ENCODE assay signal across 10 cellular contexts in the genomic region with DNA sequence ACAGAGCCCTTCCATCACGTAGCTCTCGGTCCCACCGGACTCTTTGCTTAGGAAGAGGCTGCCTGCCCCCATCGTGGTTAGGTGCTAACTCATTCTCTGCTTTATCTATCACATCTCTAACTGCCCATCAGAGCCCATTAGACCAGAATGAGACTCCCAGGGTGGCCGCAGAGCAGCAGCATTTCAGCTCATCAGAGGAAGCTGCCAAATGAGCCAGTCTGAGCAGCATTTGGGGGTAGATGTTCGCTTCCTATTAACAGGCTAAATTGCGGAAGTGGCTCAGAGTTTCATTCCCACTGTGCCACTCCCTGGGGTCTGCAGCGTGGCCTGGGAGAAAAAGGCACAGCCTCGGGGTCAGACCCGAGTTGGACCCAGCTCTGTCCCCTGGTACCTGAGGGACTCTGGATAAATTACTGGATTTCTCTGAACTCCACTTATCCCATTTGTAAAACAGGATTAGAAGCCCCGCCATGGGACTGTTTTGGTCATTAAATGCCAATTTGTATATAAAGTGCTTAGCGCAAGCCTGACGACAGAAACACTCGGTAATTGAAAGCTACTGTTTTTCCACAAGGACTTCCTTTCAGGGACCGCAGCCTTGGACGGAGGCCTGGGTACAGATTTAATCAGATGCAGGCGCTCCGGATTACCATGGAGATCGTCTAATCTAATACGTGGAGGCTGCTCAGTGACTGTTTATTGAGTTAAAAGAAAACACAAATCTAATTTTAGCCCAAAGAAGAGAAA.
DNase-seq lines count a peak whose midpoint lies in the region; ATAC-seq, FAIRE-seq and TF ChIP-seq lines count a peak whose summit lies in the region.
"Had no signal": no experiment of that assay in that cellular context is flagged by ENCODE, and none has a peak within 500 bp of the region (broad histone marks: within the 10 kb centered on the region; RNA-seq: fewer than 3 reads in every experiment).

No MANE protein-coding gene starts in this region.

- TF ChIP-seq RAD21 in K562 (CRISPR knock-in tag; conservative IDR thresholded peaks at IDR 0.05 in 1 of 2, IDR thresholded peaks at IDR 0.05 in 1 of 2), result no peak

- H3K27me3 Mint-ChIP-seq in HFFc6 (ENCODE audit: insufficient read depth) (peaks cover 24% of the 10 kb centered on the region), memory B cell (peaks cover 5% of the 10 kb centered on the region)

- peak; percentile 64 for DNase-seq in AG09319 (ENCODE audit: extremely low read depth, low read depth)
- peak; percentile 79 for DNase-seq in HFFc6
- DNase-seq in K562 (ENCODE audit: extremely low read depth in 1 of 4, low spot score in 3 of 4), result peak in 1 of 4 experiments; percentile 11
- no peak for DNase-seq in memory B cell (ENCODE audit: low spot score in 2 of 2)
- no peak for DNase-seq in esophagus muscularis mucosa (ENCODE audit: extremely low spot score)
- DNase-seq in DMS114 treated with DMSO at 0.1 percent for 48 hours (lab: John Stamatoyannopoulos, UW; ENCODE audit: unreplicated experiment), result no peak
- no peak for DNase-seq in COLO829 (ENCODE audit: low spot score)
- no peak for DNase-seq in stimulated activated CD4-positive, alpha-beta T cell treated with anti-CD3 and anti-CD28 coated beads, Interleukin-2, amount 100 ng/mL, for 48 hours
- DNase-seq: colonic mucosa had no signal

- H3K9me3 Mint-ChIP-seq in HFFc6 (no peaks in the 10 kb centered on the region), memory B cell (no peaks in the 10 kb centered on the region)

- H3K4me3 ChIP-seq in K562, result no peak overlapping the region
- no peak overlapping the region for H3K4me3 ChIP-seq in esophagus muscularis mucosa
- H3K4me3 ChIP-seq: colonic mucosa had no signal

- in situ Hi-C loops in K562 (cut with MboI), result no loop called here

- CTCF ChIA-PET in K562 (lab: Yijun Ruan, JAX; ENCODE audit: low intra/inter-chr PET ratio), result no interaction called here

- POLR2A ChIA-PET in K562 (lab: Yijun Ruan, JAX), result interaction anchor here (0.8 to 0.9 kb wide), 2 partner anchors 29 to 42 kb away, joined by 3 to 4 read pairs; no protein-coding TSS in a partner anchor

- TF ChIP-seq EP300 in K562 (IDR thresholded peaks at IDR 0.05; ENCODE audit: low read length) (no peak), esophagus muscularis mucosa (IDR thresholded peaks at IDR 0.05) (no peak)

- H3K9me3 ChIP-seq in K562 (replicated peaks; ENCODE audit: control insufficient read depth, insufficient read depth, low read depth, low read length) (no peaks in the 10 kb centered on the region), esophagus muscularis mucosa (no peaks in the 10 kb centered on the region)
- H3K9me3 ChIP-seq: colonic mucosa had no signal

- H3K27me3 ChIP-seq in K562 (ENCODE audit: control insufficient read depth in 2 of 2, insufficient read depth in 2 of 2, low read length in 2 of 2), result no peaks in the 10 kb centered on the region
- H3K27me3 ChIP-seq in esophagus muscularis mucosa, result peaks cover 0 to 19% (median 0%) of the 10 kb centered on the region in 4 donors
- H3K27me3 ChIP-seq: colonic mucosa had no signal

- TF ChIP-seq CTCF in AG09319 (IDR thresholded peaks at IDR 0.05; ENCODE audit: low read depth, low read length) (no peak), HFFc6 (IDR thresholded peaks at IDR 0.05) (no peak), K562 (IDR thresholded peaks at IDR 0.05 in 2 of 3, conservative IDR thresholded peaks at IDR 0.05 in 1 of 3; ENCODE audit: insufficient read depth in 2 of 3, low read depth in 1 of 3, low read length in 3 of 3) (no peak), esophagus muscularis mucosa (IDR thresholded peaks at IDR 0.05) (no peak)

- 14% methylated on average over 20 of the region's 20 CpGs for WGBS in K562 (ENCODE audit: insufficient coverage, low coverage, missing lambda C conversion rate)
- WGBS in esophagus muscularis mucosa, result 14% methylated on average over 15 of the region's 20 CpGs

- no peaks in the 10 kb centered on the region for H3K9me1 ChIP-seq in K562 (ENCODE audit: control insufficient read depth, insufficient read depth, low read length)

- H3K36me3 ChIP-seq in K562 (ENCODE audit: control insufficient read depth, insufficient read depth, low read length) (no peaks in the 10 kb centered on the region), esophagus muscularis mucosa (peaks cover 0 to 10% (median 4%) of the 10 kb centered on the region in 4 donors)
- H3K36me3 ChIP-seq: colonic mucosa had no signal

- no TSS peak for BruUV-seq in K562 (replicated peaks; lab: Mats Ljungman, UMichigan)

- intact Hi-C loops in K562 (cut with micrococcal nuclease), result no loop called here
- intact Hi-C loops in esophagus muscularis mucosa (cut with DNase I), result no loop called here

- H3K4me1 ChIP-seq in K562 (replicated peaks in 1 of 2; ENCODE audit: control insufficient read depth in 2 of 2, insufficient read depth in 2 of 2, low read length in 2 of 2) (peaks cover 0 to 3% of the 10 kb centered on the region in 2 experiments; a peak in 2 of 5 replicates), esophagus muscularis mucosa (peaks cover 6 to 48% (median 37%) of the 10 kb centered on the region in 4 donors)
- H3K4me1 ChIP-seq: colonic mucosa had no signal

- H4K20me1 ChIP-seq in K562 (replicated peaks; ENCODE audit: control insufficient read depth, insufficient read depth, low read length), result no peaks in the 10 kb centered on the region

- H3K27ac ChIP-seq in K562 (ENCODE audit: extremely low read depth, low read depth, low read length) (no peak overlapping the region), esophagus muscularis mucosa (replicated peaks in 1 of 4) (no peak overlapping the region)
- H3K27ac ChIP-seq: colonic mucosa had no signal

- peak; percentile 43; the same call in 2 of the 3 replicates for ATAC-seq in K562
- peak; percentile 73 for ATAC-seq in memory B cell (ENCODE audit: low read depth)

- H3K27ac Mint-ChIP-seq in HFFc6 (peak overlapping the region; percentile 62), memory B cell (no peak overlapping the region)

- no peak overlapping the region for H2AFZ ChIP-seq in K562 (ENCODE audit: low read depth, low read length)

- H3K36me3 Mint-ChIP-seq in HFFc6 (ENCODE audit: low read depth) (no peaks in the 10 kb centered on the region), memory B cell (peaks cover 3% of the 10 kb centered on the region)

- no peak overlapping the region for H3K4me2 ChIP-seq in K562 (ENCODE audit: insufficient read depth, low read length)

- H3K4me3 Mint-ChIP-seq in HFFc6, result peak overlapping the region; percentile 75
- H3K4me3 Mint-ChIP-seq in memory B cell, result peak overlapping the region; percentile 36

- TF ChIP-seq POLR2A in K562 (conservative IDR thresholded peaks at IDR 0.05) (no peak), esophagus muscularis mucosa (IDR thresholded peaks at IDR 0.05; ENCODE audit: low read depth) (no peak)

- no peaks in the 10 kb centered on the region for H3K79me2 ChIP-seq in K562 (ENCODE audit: control insufficient read depth, insufficient read depth, low read length)

- FAIRE-seq in K562 (lab: Jason Lieb, UNC), result no peak
- FAIRE-seq: RCC 7860 had no signal

- H3K9ac ChIP-seq in K562 (ENCODE audit: insufficient read depth in 1 of 2, low read depth in 2 of 2, low read length in 2 of 2), result no peak overlapping the region

- H3K4me1 Mint-ChIP-seq in HFFc6 (ENCODE audit: low read depth), result peaks cover 19% of the 10 kb centered on the region
- H3K4me1 Mint-ChIP-seq in memory B cell, result peaks cover 13% of the 10 kb centered on the region

TF ChIP-seq in K562, 482 proteins besides CTCF, POLR2A, EP300 and RAD21 (continues in another document):
- peak; percentile 25; the same call in 1 of the 2 replicates for TF ChIP-seq GABPA (tag; conservative IDR thresholded peaks at IDR 0.05; ENCODE audit: low read depth)

Comparison
In these comparisons a context has a peak if more than half of its experiments do, and no peak if none do; other contexts are left out.
1. DNase-seq: peak in AG09319 (single experiment) and HFFc6 (single experiment); none in memory B cell (0 of 2), esophagus muscularis mucosa (single experiment), DMS114 treated with DMSO at 0.1 percent for 48 hours (single experiment), COLO829 (single experiment) and stimulated activated CD4-positive, alpha-beta T cell treated with anti-CD3 and anti-CD28 coated beads, Interleukin-2, amount 100 ng/mL, for 48 hours (0 of 2).